In genomic region chrX:155144926-155145325, GRCh38 we compare ENCODE assay signal across 2 cellular contexts.
TF ChIP-seq lines count a peak whose summit lies in the region.

No MANE protein-coding gene starts in this region.

TF ChIP-seq in A549, 52 proteins besides CTCF, POLR2A, EP300 and RAD21 (continued from another document):
- no peak for TF ChIP-seq REST (IDR thresholded peaks at IDR 0.05)
- TF ChIP-seq ATOH8 (CRISPR knock-in tag; IDR thresholded peaks at IDR 0.05; ENCODE audit: low read depth) = no peak
- no peak for TF ChIP-seq HEYL (CRISPR knock-in tag; IDR thresholded peaks at IDR 0.05)
- no peak for TF ChIP-seq NPAS2 (CRISPR knock-in tag; IDR thresholded peaks at IDR 0.05; ENCODE audit: borderline replicate concordance)
- no peak for TF ChIP-seq RARB (CRISPR knock-in tag; IDR thresholded peaks at IDR 0.05)
- no peak for TF ChIP-seq PHF8 (IDR thresholded peaks at IDR 0.05; ENCODE audit: borderline replicate concordance, low read depth)
- TF ChIP-seq EHF (CRISPR knock-in tag; IDR thresholded peaks at IDR 0.05) = no peak
- no peak for TF ChIP-seq MYC (IDR thresholded peaks at IDR 0.05; ENCODE audit: borderline replicate concordance, low read length)
- no peak for TF ChIP-seq HOXB5 (CRISPR knock-in tag; IDR thresholded peaks at IDR 0.05)
- TF ChIP-seq MAZ (IDR thresholded peaks at IDR 0.05; ENCODE audit: borderline replicate concordance, low read depth, low read length) = no peak
- no peak for TF ChIP-seq ZNF302 (CRISPR knock-in tag; IDR thresholded peaks at IDR 0.05)
- TF ChIP-seq SMC3 (IDR thresholded peaks at IDR 0.05) = no peak
- TF ChIP-seq USF2 (IDR thresholded peaks at IDR 0.05) = no peak
- TF ChIP-seq HES2 (IDR thresholded peaks at IDR 0.05) = no peak
- TF ChIP-seq TFCP2L1 (CRISPR knock-in tag; IDR thresholded peaks at IDR 0.05) = no peak
- no peak for TF ChIP-seq BHLHE40 (IDR thresholded peaks at IDR 0.05; ENCODE audit: low read depth, low read length)
- TF ChIP-seq ZFP36 (IDR thresholded peaks at IDR 0.05; ENCODE audit: borderline replicate concordance, partially characterized antibody) = no peak

TF ChIP-seq in K562, 482 proteins besides CTCF, POLR2A, EP300 and RAD21 (continued from another document):
- no peak for TF ChIP-seq TRIM25 (IDR thresholded peaks at IDR 0.05; ENCODE audit: borderline replicate concordance)
- no peak for TF ChIP-seq USF2 (CRISPR knock-in tag; IDR thresholded peaks at IDR 0.05)
